In the genomic region with DNA sequence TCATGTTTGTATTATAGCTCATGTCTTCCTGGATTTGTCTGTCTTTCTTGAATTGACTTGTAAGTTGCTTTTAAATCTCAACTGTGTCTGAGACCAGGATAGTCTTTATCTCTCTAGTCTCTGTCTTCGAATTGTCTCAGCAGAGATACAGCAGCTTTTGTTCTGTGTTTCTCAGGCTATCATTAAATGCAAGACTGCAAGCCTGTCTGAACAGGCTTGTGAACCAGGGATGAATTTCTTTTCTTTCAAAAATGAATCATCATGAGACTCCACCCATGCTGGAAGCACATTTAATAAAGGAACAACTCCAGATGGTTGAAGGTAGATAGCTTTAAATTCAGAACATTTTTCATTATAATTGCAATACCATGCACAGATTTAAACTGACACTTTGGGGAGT, we compare ENCODE assay signal across 1 cellular context.
TF ChIP-seq lines count a peak whose summit lies in the region.

No MANE protein-coding gene starts in this region.

TF ChIP-seq in GM23338, 12 proteins besides CTCF, POLR2A, EP300 and RAD21 (continued from another document):
- TF ChIP-seq, protein P1, sequence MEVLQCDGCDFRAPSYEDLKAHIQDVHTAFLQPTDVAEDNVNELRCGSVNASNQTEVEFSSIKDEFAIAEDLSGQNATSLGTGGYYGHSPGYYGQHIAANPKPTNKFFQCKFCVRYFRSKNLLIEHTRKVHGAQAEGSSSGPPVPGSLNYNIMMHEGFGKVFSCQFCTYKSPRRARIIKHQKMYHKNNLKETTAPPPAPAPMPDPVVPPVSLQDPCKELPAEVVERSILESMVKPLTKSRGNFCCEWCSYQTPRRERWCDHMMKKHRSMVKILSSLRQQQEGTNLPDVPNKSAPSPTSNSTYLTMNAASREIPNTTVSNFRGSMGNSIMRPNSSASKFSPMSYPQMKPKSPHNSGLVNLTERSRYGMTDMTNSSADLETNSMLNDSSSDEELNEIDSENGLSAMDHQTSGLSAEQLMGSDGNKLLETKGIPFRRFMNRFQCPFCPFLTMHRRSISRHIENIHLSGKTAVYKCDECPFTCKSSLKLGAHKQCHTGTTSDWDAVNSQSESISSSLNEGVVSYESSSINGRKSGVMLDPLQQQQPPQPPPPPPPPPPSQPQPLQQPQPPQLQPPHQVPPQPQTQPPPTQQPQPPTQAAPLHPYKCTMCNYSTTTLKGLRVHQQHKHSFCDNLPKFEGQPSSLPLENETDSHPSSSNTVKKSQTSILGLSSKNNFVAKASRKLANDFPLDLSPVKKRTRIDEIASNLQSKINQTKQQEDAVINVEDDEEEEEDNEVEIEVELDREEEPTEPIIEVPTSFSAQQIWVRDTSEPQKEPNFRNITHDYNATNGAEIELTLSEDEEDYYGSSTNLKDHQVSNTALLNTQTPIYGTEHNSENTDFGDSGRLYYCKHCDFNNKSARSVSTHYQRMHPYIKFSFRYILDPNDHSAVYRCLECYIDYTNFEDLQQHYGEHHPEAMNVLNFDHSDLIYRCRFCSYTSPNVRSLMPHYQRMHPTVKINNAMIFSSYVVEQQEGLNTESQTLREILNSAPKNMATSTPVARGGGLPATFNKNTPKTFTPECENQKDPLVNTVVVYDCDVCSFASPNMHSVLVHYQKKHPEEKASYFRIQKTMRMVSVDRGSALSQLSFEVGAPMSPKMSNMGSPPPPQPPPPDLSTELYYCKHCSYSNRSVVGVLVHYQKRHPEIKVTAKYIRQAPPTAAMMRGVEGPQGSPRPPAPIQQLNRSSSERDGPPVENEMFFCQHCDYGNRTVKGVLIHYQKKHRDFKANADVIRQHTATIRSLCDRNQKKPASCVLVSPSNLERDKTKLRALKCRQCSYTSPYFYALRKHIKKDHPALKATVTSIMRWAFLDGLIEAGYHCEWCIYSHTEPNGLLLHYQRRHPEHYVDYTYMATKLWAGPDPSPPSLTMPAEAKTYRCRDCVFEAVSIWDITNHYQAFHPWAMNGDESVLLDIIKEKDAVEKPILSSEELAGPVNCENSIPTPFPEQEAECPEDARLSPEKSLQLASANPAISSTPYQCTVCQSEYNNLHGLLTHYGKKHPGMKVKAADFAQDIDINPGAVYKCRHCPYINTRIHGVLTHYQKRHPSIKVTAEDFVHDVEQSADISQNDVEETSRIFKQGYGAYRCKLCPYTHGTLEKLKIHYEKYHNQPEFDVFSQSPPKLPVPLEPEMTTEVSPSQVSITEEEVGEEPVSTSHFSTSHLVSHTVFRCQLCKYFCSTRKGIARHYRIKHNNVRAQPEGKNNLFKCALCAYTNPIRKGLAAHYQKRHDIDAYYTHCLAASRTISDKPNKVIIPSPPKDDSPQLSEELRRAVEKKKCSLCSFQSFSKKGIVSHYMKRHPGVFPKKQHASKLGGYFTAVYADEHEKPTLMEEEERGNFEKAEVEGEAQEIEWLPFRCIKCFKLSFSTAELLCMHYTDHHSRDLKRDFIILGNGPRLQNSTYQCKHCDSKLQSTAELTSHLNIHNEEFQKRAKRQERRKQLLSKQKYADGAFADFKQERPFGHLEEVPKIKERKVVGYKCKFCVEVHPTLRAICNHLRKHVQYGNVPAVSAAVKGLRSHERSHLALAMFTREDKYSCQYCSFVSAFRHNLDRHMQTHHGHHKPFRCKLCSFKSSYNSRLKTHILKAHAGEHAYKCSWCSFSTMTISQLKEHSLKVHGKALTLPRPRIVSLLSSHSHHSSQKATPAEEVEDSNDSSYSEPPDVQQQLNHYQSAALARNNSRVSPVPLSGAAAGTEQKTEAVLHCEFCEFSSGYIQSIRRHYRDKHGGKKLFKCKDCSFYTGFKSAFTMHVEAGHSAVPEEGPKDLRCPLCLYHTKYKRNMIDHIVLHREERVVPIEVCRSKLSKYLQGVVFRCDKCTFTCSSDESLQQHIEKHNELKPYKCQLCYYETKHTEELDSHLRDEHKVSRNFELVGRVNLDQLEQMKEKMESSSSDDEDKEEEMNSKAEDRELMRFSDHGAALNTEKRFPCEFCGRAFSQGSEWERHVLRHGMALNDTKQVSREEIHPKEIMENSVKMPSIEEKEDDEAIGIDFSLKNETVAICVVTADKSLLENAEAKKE (CRISPR knock-in tag; IDR thresholded peaks at IDR 0.05) = no peak
- TF ChIP-seq NANOG (IDR thresholded peaks at IDR 0.05; ENCODE audit: borderline replicate concordance) = no peak
- no peak for TF ChIP-seq ZNF114 (CRISPR knock-in tag; IDR thresholded peaks at IDR 0.05)
- TF ChIP-seq EZH2 (IDR thresholded peaks at IDR 0.05; ENCODE audit: low read depth, unreplicated experiment) = no peak
- no peak for TF ChIP-seq JUNB (IDR thresholded peaks at IDR 0.05; ENCODE audit: unreplicated experiment)
- no peak for TF ChIP-seq ZNF331 (CRISPR knock-in tag; IDR thresholded peaks at IDR 0.05; ENCODE audit: low read depth)
- no peak for TF ChIP-seq STAT1 (IDR thresholded peaks at IDR 0.05; ENCODE audit: unreplicated experiment)
TF ChIP-seq in GM23338: peak in this region for 0.
